21 cellular contexts compared by ENCODE assay signal in the genomic region with DNA sequence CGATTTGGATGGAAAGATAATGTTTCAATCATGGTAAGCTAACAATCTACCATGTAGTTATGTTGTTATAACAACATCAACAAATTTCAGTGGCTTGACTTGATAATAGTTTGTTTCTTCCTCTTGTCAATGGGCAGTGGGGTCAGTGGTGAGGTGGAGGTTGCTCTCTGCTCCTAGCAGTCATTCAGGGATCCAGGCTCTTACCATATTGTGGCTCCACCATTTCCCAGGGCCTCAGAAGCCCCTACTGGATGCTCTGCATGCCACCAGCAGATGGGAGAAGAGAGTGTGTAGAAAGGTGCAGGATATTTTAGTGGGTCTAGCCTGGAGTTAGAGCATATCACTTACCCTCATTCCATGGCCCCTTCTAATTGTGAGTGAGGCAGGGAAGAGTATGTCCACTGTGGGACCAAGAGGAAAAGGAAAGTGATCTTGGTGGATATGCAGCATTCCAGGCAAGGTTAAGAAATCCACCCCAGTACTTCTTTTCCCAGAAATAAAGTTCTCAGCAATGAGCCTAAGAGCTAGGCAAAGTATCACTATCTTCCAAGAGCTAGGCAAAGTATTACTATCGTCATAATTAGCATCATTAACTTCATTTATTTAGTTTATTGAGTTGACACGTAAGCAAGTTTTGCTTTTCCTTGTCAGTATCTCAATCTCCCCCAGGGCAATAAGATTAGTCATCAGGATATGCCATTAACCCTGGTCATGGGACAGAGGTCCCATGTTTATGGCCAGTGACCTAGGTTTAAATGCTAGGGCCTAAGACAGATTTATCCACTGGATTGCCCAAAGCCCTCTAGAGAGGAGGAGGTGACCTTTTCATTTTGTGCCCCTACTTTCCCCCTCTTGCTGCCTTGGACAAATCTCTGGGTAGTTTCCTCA. TPM values are rescaled to one million over a fixed set of nuclear protein-coding genes. Genes with fewer than 3 reads are reported as not detected.
A peak's percentile ranks its signal among the peaks of the same experiment; 100 is the strongest.
DNase-seq lines count a peak whose midpoint lies in the region; TF ChIP-seq lines count a peak whose summit lies in the region.
"Had no signal": no experiment of that assay in that cellular context is flagged by ENCODE, and none has a peak within 500 bp of the region (broad histone marks: within the 10 kb centered on the region; RNA-seq: fewer than 3 reads in every experiment).

No MANE protein-coding gene starts in this region.

- peaks cover 7% of the 10 kb centered on the region for H3K79me2 ChIP-seq in GM23248 (ENCODE audit: insufficient read depth)

- H3K27ac ChIP-seq in GM23248, result 0 out of 2 replicates have a peak overlapping the region, but pooled peaks have one; percentile 6
- H3K27ac ChIP-seq in duodenal mucosa (ENCODE audit: low read depth, low read length), result peak overlapping the region; percentile 64
- H3K27ac ChIP-seq in muscle layer of duodenum (ENCODE audit: low read length), result peak overlapping the region; percentile 41
- H3K27ac ChIP-seq in caudate nucleus (ENCODE audit: low read depth, low read length), result no peak overlapping the region
- H3K27ac ChIP-seq: SJSA1, thoracic aorta had no signal

- WGBS in GM23248 (ENCODE audit: low coverage in 1 of 2, low lambda C conversion rate in 2 of 2, missing lambda C conversion rate in 2 of 2), 2 experiments, result 67% methylated on average over 3 of the region's 3 CpGs

- H3K36me3 ChIP-seq in GM23248 (ENCODE audit: low read depth), result no peaks in the 10 kb centered on the region
- no peaks in the 10 kb centered on the region for H3K36me3 ChIP-seq in duodenal mucosa (ENCODE audit: control insufficient read depth in 1 of 2, insufficient read depth in 2 of 2, low read length in 2 of 2)
- peaks cover 0 to 6% of the 10 kb centered on the region in 2 donors for H3K36me3 ChIP-seq in muscle layer of duodenum (ENCODE audit: control insufficient read depth in 1 of 2, insufficient read depth in 2 of 2, low read length in 2 of 2)
- no peaks in the 10 kb centered on the region for H3K36me3 ChIP-seq in BE2C
- H3K36me3 ChIP-seq: thoracic aorta had no signal

- H3K4me3 ChIP-seq in GM23248 (no peak overlapping the region), duodenal mucosa (ENCODE audit: low read depth in 1 of 2, low read length in 2 of 2) (peak overlapping the region in 1 of 2 donors; percentile 14), muscle layer of duodenum (ENCODE audit: low read depth in 1 of 2, low read length in 2 of 2) (no peak overlapping the region), BE2C (ENCODE audit: low read depth, low read length) (no peak overlapping the region)
- H3K4me3 ChIP-seq: SJSA1, thoracic aorta had no signal

- no peak overlapping the region for H3K4me2 ChIP-seq in GM23248 (ENCODE audit: unreplicated experiment)

- no peaks in the 10 kb centered on the region for H4K20me1 ChIP-seq in GM23248 (ENCODE audit: insufficient read depth)

- DNase-seq in GM23248 (peak; percentile 31), OCI-M1 (lab: John Stamatoyannopoulos, UW) (peak; percentile 5), HUDEP-2 (lab: John Stamatoyannopoulos, UW; ENCODE audit: unreplicated experiment in 76 of 76) (no peak), BE2C (no peak), caudate nucleus (lab: John Stamatoyannopoulos, UW) (no peak)
- DNase-seq: activated B cell treated with CpG ODN at 0.5 μM for 24 hours; activated CD4-positive, alpha-beta memory T cell treated with anti-CD3 and anti-CD28 coated beads for 36 hours; activated effector memory CD4-positive, alpha-beta T cell treated with anti-CD3 and anti-CD28 coated beads, Interleukin-2, amount 50 U/mL, for 16 hours; activated naive CD8-positive, alpha-beta T cell treated with anti-CD3 and anti-CD28 coated beads, Interleukin-2, amount 50 U/mL, for 24 hours; CD4-positive, CD25-positive, alpha-beta regulatory T cell; DMS153; erythroblast; kidney glomerular epithelial cell; NCI-H1694 treated with DMSO at 0.1 percent for 48 hours; NCI-H774; posterior cingulate gyrus; stimulated activated CD4-positive, alpha-beta T cell treated with anti-CD3 and anti-CD28 coated beads, Interleukin-1b, Interleukin-23, amount 100 ng/mL, for 48 hours had no signal

- H2AFZ ChIP-seq in GM23248, result no peak overlapping the region

- in situ Hi-C loops in GM23248 (cut with MboI), result no loop called here

- no peaks in the 10 kb centered on the region for H3K9me2 ChIP-seq in GM23248 (ENCODE audit: insufficient read depth)

- peaks cover 17% of the 10 kb centered on the region; the same call in 1 of the 2 replicates for H3K4me1 ChIP-seq in GM23248 (ENCODE audit: insufficient read depth)
- peaks cover 40 to 50% of the 10 kb centered on the region in 2 donors for H3K4me1 ChIP-seq in duodenal mucosa (ENCODE audit: control insufficient read depth in 1 of 2, insufficient read depth in 2 of 2, low read length in 2 of 2)
- peaks cover 0 to under 1% of the 10 kb centered on the region in 2 donors for H3K4me1 ChIP-seq in muscle layer of duodenum (ENCODE audit: control insufficient read depth in 1 of 2, insufficient read depth in 2 of 2, low read length in 2 of 2)
- H3K4me1 ChIP-seq in BE2C, result no peaks in the 10 kb centered on the region

- H3K27me3 ChIP-seq in GM23248 (replicated peaks; ENCODE audit: insufficient read depth) (no peaks in the 10 kb centered on the region), duodenal mucosa (ENCODE audit: control insufficient read depth in 1 of 2, insufficient read depth in 2 of 2, low read length in 2 of 2) (no peaks in the 10 kb centered on the region), muscle layer of duodenum (ENCODE audit: low read depth, low read length) (no peaks in the 10 kb centered on the region), BE2C (no peaks in the 10 kb centered on the region)
- H3K27me3 ChIP-seq: SJSA1 had no signal

- TF ChIP-seq CTCF in BE2C (IDR thresholded peaks at IDR 0.05; ENCODE audit: low read depth, low read length), result no peak

- no peaks in the 10 kb centered on the region for H3F3A ChIP-seq in GM23248 (ENCODE audit: insufficient read depth)

- H3K9ac ChIP-seq in GM23248, result no peak overlapping the region
- H3K9ac ChIP-seq in duodenal mucosa (ENCODE audit: low read depth in 1 of 2, low read length in 2 of 2), result no peak overlapping the region

- no peaks in the 10 kb centered on the region for H3K9me3 ChIP-seq in GM23248 (ENCODE audit: low read depth)
- H3K9me3 ChIP-seq in duodenal mucosa (ENCODE audit: control insufficient read depth in 1 of 2, low read length in 2 of 2), result no peaks in the 10 kb centered on the region
- H3K9me3 ChIP-seq in muscle layer of duodenum (ENCODE audit: control insufficient read depth in 1 of 2, low read length in 2 of 2), result no peaks in the 10 kb centered on the region
- no peaks in the 10 kb centered on the region for H3K9me3 ChIP-seq in BE2C
- H3K9me3 ChIP-seq: SJSA1, thoracic aorta had no signal

RNA-seq across cellular contexts. Expression of gene IWS1, which starts 4.2 kb away (rescaled TPM):
- total RNA-seq in GM23248 (2014; rRNA removed; shearing (Covaris generic)), result 23.3 and 32.4 TPM in 2 replicates
- polyA plus RNA-seq in GM23248 (2016; fragmentation: Nextera tagmentation; extraction: Ambion mirVana), result 41.1 and 42.4 TPM in 2 replicates
- polyA plus RNA-seq in BE2C (2012; ENCODE audit: insufficient read depth, insufficient read length, low read depth), result 29.5 TPM

RNA-seq across cellular contexts. Expression of gene MYO7B, which starts 5.0 kb away (rescaled TPM):
- under 0.01 TPM in 1 of 2 replicates, not detected in the other for total RNA-seq in GM23248 (2014; rRNA removed; shearing (Covaris generic))
- not detected in 2 replicates for polyA plus RNA-seq in GM23248 (2016; fragmentation: Nextera tagmentation; extraction: Ambion mirVana)
- polyA plus RNA-seq in BE2C (2012; ENCODE audit: insufficient read depth, insufficient read length, low read depth), result 0.62 TPM
- total RNA-seq: CD4-positive, CD25-positive, alpha-beta regulatory T cell had no signal

Comparison
In these comparisons a context has a peak if more than half of its experiments do, and no peak if none do; other contexts are left out.
1. DNase-seq: peak in GM23248 (single experiment) and OCI-M1 (single experiment); none in HUDEP-2 (0 of 76), BE2C (single experiment) and caudate nucleus (0 of 61).